Comparison of ENCODE assay signal across 20 cellular contexts in genomic region chr5:135124128-135124527, GRCh38.
DNase-seq lines count a peak whose midpoint lies in the region; ATAC-seq, FAIRE-seq and TF ChIP-seq lines count a peak whose summit lies in the region.
"Had no signal": no experiment of that assay in that cellular context is flagged by ENCODE, and none has a peak within 500 bp of the region (broad histone marks: within the 10 kb centered on the region; RNA-seq: fewer than 3 reads in every experiment).

No MANE protein-coding gene starts in this region.

- no peak overlapping the region for H3K4me2 ChIP-seq in SK-N-SH
- H3K4me2 ChIP-seq in K562 (ENCODE audit: insufficient read depth, low read length), result no peak overlapping the region
- H3K4me2 ChIP-seq: A549 had no signal

- DNase-seq in SK-N-SH (no peak), K562 (ENCODE audit: extremely low read depth in 1 of 4, low spot score in 3 of 4) (no peak), NCI-H82 (lab: John Stamatoyannopoulos, UW) (no peak)
- no peak for DNase-seq in natural killer cell treated with Interleukin-12 subunit alpha and Interleukin-12 subunit beta and Interleukin-15 and Interleukin-18, amount 100 ng/mL, for 72 hours (ENCODE audit: low spot score)
- DNase-seq: AML-193; Caco-2; CD4-positive, alpha-beta T cell; GF-D8; GOT3; H7; HFFc6 had no signal

- peaks cover 13% of the 10 kb centered on the region; the same call in 1 of the 2 replicates for H3K27me3 ChIP-seq in SK-N-SH (ENCODE audit: insufficient read depth)
- H3K27me3 ChIP-seq in K562 (ENCODE audit: control insufficient read depth in 2 of 2, insufficient read depth in 2 of 2, low read length in 2 of 2), result no peaks in the 10 kb centered on the region

- H2AFZ ChIP-seq in SK-N-SH (ENCODE audit: low read depth) (no peak overlapping the region), K562 (ENCODE audit: low read depth, low read length) (no peak overlapping the region)

- ATAC-seq in SK-N-SH treated with all-trans-retinoic acid at 6 μM for 48 hours (no peak), K562 (no peak), GM19452 (IDR thresholded peaks at IDR 0.05; ENCODE audit: unreplicated experiment) (no peak)
- no peak for ATAC-seq in natural killer cell treated with Interleukin-12 subunit alpha and Interleukin-12 subunit beta and Interleukin-15 and Interleukin-18, amount 100 ng/mL, for 72 hours
- ATAC-seq: A549, HCT116, HepG2 had no signal

- TF ChIP-seq RAD21 in SK-N-SH (IDR thresholded peaks at IDR 0.05; ENCODE audit: low read length) (no peak), K562 (CRISPR knock-in tag; conservative IDR thresholded peaks at IDR 0.05 in 1 of 2, IDR thresholded peaks at IDR 0.05 in 1 of 2) (no peak)

- H4K20me1 ChIP-seq in SK-N-SH (ENCODE audit: insufficient read depth), result no peaks in the 10 kb centered on the region
- no peaks in the 10 kb centered on the region for H4K20me1 ChIP-seq in K562 (replicated peaks; ENCODE audit: control insufficient read depth, insufficient read depth, low read length)

- intact Hi-C loops in K562 (cut with micrococcal nuclease), result no loop called here

- H3K27ac Mint-ChIP-seq in nephron, result peak overlapping the region; percentile 24 to 76 (median 67)
- no peak overlapping the region for H3K27ac Mint-ChIP-seq in natural killer cell treated with Interleukin-12 subunit alpha and Interleukin-12 subunit beta and Interleukin-15 and Interleukin-18, amount 100 ng/mL, for 72 hours
- H3K27ac Mint-ChIP-seq: CD4-positive, alpha-beta T cell; HFFc6 had no signal

- CTCF ChIA-PET in SK-N-SH (lab: Yijun Ruan, JAX), result no interaction called here
- CTCF ChIA-PET in K562 (lab: Yijun Ruan, JAX; ENCODE audit: low intra/inter-chr PET ratio), result no interaction called here

- peak overlapping the region in 1 of 2 experiments; percentile 11; a peak in 1 of 4 replicates for H3K27ac ChIP-seq in SK-N-SH (ENCODE audit: low read depth in 2 of 2, low read length in 1 of 2)
- no peak overlapping the region for H3K27ac ChIP-seq in K562 (ENCODE audit: extremely low read depth, low read depth, low read length)
- H3K27ac ChIP-seq: 22Rv1, C4-2B had no signal

- no peak for TF ChIP-seq EP300 in SK-N-SH (IDR thresholded peaks at IDR 0.05; ENCODE audit: borderline replicate concordance in 1 of 2, low read depth in 1 of 2, low read length in 1 of 2)
- TF ChIP-seq EP300 in K562 (IDR thresholded peaks at IDR 0.05; ENCODE audit: low read length), result no peak

- H3K9me3 Mint-ChIP-seq in nephron, result no peaks in the 10 kb centered on the region
- no peaks in the 10 kb centered on the region for H3K9me3 Mint-ChIP-seq in natural killer cell treated with Interleukin-12 subunit alpha and Interleukin-12 subunit beta and Interleukin-15 and Interleukin-18, amount 100 ng/mL, for 72 hours
- H3K9me3 Mint-ChIP-seq: CD4-positive, alpha-beta T cell; HFFc6 had no signal

- H3K79me2 ChIP-seq in SK-N-SH (ENCODE audit: insufficient read depth) (no peaks in the 10 kb centered on the region), K562 (ENCODE audit: control insufficient read depth, insufficient read depth, low read length) (no peaks in the 10 kb centered on the region)

- no peak overlapping the region for H3K4me3 Mint-ChIP-seq in nephron
- no peak overlapping the region for H3K4me3 Mint-ChIP-seq in natural killer cell treated with Interleukin-12 subunit alpha and Interleukin-12 subunit beta and Interleukin-15 and Interleukin-18, amount 100 ng/mL, for 72 hours
- H3K4me3 Mint-ChIP-seq: CD4-positive, alpha-beta T cell; HFFc6 had no signal

- H3K9me3 ChIP-seq in SK-N-SH (no peaks in the 10 kb centered on the region), K562 (replicated peaks; ENCODE audit: control insufficient read depth, insufficient read depth, low read depth, low read length) (no peaks in the 10 kb centered on the region)
- H3K9me3 ChIP-seq: A549, Caco-2 had no signal

- H3K4me1 ChIP-seq in SK-N-SH (ENCODE audit: control insufficient read depth in 1 of 2, insufficient read depth in 2 of 2, low read depth in 1 of 2, low read length in 1 of 2) (peaks cover 0 to 30% of the 10 kb centered on the region in 2 experiments; a peak in 2 of 4 replicates), K562 (replicated peaks in 1 of 2; ENCODE audit: control insufficient read depth in 2 of 2, insufficient read depth in 2 of 2, low read length in 2 of 2) (peaks cover 7 to 26% of the 10 kb centered on the region in 2 experiments; a peak in 4 of 5 replicates)

- peak; percentile 11 for FAIRE-seq in K562 (lab: Jason Lieb, UNC)
- FAIRE-seq: A549, D721Med, HepG2 had no signal

- no peak overlapping the region for H3K9ac ChIP-seq in SK-N-SH
- peak overlapping the region in 1 of 2 experiments; percentile 53; a peak in 1 of 4 replicates for H3K9ac ChIP-seq in K562 (ENCODE audit: insufficient read depth in 1 of 2, low read depth in 2 of 2, low read length in 2 of 2)

- H3K4me3 ChIP-seq in SK-N-SH (ENCODE audit: low read depth in 2 of 2, low read length in 1 of 2) (no peak overlapping the region), K562 (no peak overlapping the region)
- H3K4me3 ChIP-seq: A549 had no signal

- in situ Hi-C loops in K562 (cut with MboI), result no loop called here

- H3F3A ChIP-seq in SK-N-SH (replicated peaks; ENCODE audit: insufficient read depth), result no peaks in the 10 kb centered on the region

- H3K4me1 Mint-ChIP-seq in nephron, result peaks cover 24% of the 10 kb centered on the region
- H3K4me1 Mint-ChIP-seq in natural killer cell treated with Interleukin-12 subunit alpha and Interleukin-12 subunit beta and Interleukin-15 and Interleukin-18, amount 100 ng/mL, for 72 hours (ENCODE audit: low read depth in 2 of 2), result no peaks in the 10 kb centered on the region

- TF ChIP-seq POLR2A in K562 (conservative IDR thresholded peaks at IDR 0.05), result no peak

- TF ChIP-seq CTCF in SK-N-SH (IDR thresholded peaks at IDR 0.05), result no peak
- TF ChIP-seq CTCF in K562 (IDR thresholded peaks at IDR 0.05 in 2 of 3, conservative IDR thresholded peaks at IDR 0.05 in 1 of 3; ENCODE audit: insufficient read depth in 2 of 3, low read depth in 1 of 3, low read length in 3 of 3), result no peak
- no peak for TF ChIP-seq CTCF in nephron (IDR thresholded peaks at IDR 0.05; ENCODE audit: unreplicated experiment in 3 of 3)

- H3K9me1 ChIP-seq in K562 (ENCODE audit: control insufficient read depth, insufficient read depth, low read length), result no peaks in the 10 kb centered on the region

- H3K36me3 ChIP-seq in SK-N-SH (replicated peaks in 1 of 2; ENCODE audit: control insufficient read depth in 1 of 2, insufficient read depth in 2 of 2, low read length in 1 of 2) (no peaks in the 10 kb centered on the region), K562 (ENCODE audit: control insufficient read depth, insufficient read depth, low read length) (no peaks in the 10 kb centered on the region)

- POLR2A ChIA-PET in SK-N-SH (lab: Yijun Ruan, JAX), result interaction anchor here (2.1 kb wide), 1 partner anchor 10 kb away, joined by 4 read pairs; no protein-coding TSS in a partner anchor
- POLR2A ChIA-PET in K562 (lab: Yijun Ruan, JAX), result interaction anchor here (0.5 to 2.0 kb wide), 5 partner anchors 10 to 359 kb away, joined by 3 to 8 read pairs (median 5); no protein-coding TSS in a partner anchor

- no peaks in the 10 kb centered on the region for H3K36me3 Mint-ChIP-seq in nephron (ENCODE audit: low read depth)
- no peaks in the 10 kb centered on the region for H3K36me3 Mint-ChIP-seq in natural killer cell treated with Interleukin-12 subunit alpha and Interleukin-12 subunit beta and Interleukin-15 and Interleukin-18, amount 100 ng/mL, for 72 hours

- no peaks in the 10 kb centered on the region for H3K9me2 ChIP-seq in SK-N-SH

- 34% methylated on average over 4 of the region's 4 CpGs for WGBS in SK-N-SH (ENCODE audit: low lambda C conversion rate)
- 34% methylated on average over 4 of the region's 4 CpGs for WGBS in K562 (ENCODE audit: insufficient coverage, low coverage, missing lambda C conversion rate)

- no TSS peak for BruUV-seq in K562 (replicated peaks; lab: Mats Ljungman, UMichigan)

- peaks cover 14% of the 10 kb centered on the region for H3K27me3 Mint-ChIP-seq in nephron (ENCODE audit: low read depth)
- H3K27me3 Mint-ChIP-seq in natural killer cell treated with Interleukin-12 subunit alpha and Interleukin-12 subunit beta and Interleukin-15 and Interleukin-18, amount 100 ng/mL, for 72 hours, result peaks cover 2 to 7% of the 10 kb centered on the region in 2 donors
- H3K27me3 Mint-ChIP-seq: CD4-positive, alpha-beta T cell had no signal

TF ChIP-seq in SK-N-SH, 30 proteins besides CTCF, POLR2A, EP300 and RAD21:
- peak; percentile 65 for TF ChIP-seq GATA2 (CRISPR knock-in tag; IDR thresholded peaks at IDR 0.05)
- no peak for TF ChIP-seq RFX5 (IDR thresholded peaks at IDR 0.05; ENCODE audit: low read length)

TF ChIP-seq in SK-N-SH treated with all-trans-retinoic acid at 6 μM for 48 hours, 23 proteins besides CTCF, POLR2A, EP300 and RAD21 (continues in another document):
- no peak for TF ChIP-seq ZNF8 (CRISPR knock-in tag; IDR thresholded peaks at IDR 0.05)
- TF ChIP-seq RARB (CRISPR knock-in tag; IDR thresholded peaks at IDR 0.05), result no peak
- no peak for TF ChIP-seq ZC3H10 (CRISPR knock-in tag; IDR thresholded peaks at IDR 0.05)
- no peak for TF ChIP-seq ARNTL (CRISPR knock-in tag; IDR thresholded peaks at IDR 0.05; ENCODE audit: borderline replicate concordance, low read depth)
- TF ChIP-seq ZFP3 (CRISPR knock-in tag; IDR thresholded peaks at IDR 0.05), result no peak
- TF ChIP-seq GLIS3 (CRISPR knock-in tag; IDR thresholded peaks at IDR 0.05), result no peak

TF ChIP-seq in K562, 482 proteins besides CTCF, POLR2A, EP300 and RAD21 (continues in another document):
- TF ChIP-seq ZNF830 (CRISPR knock-in tag; IDR thresholded peaks at IDR 0.05), result no peak
- TF ChIP-seq PYGO2 (tag; IDR thresholded peaks at IDR 0.05), result no peak
- TF ChIP-seq ZNF436 (CRISPR knock-in tag; IDR thresholded peaks at IDR 0.05), result no peak

Comparison
In these comparisons a context has a peak if more than half of its experiments do, and no peak if none do; other contexts are left out.
1. H3K27ac Mint-ChIP-seq: peak in nephron (3 of 3); none in natural killer cell treated with Interleukin-12 subunit alpha and Interleukin-12 subunit beta and Interleukin-15 and Interleukin-18, amount 100 ng/mL, for 72 hours (0 of 2).
2. Of the 27 proteins assayed by ChIP-seq in both K562 and SK-N-SH: peak only in K562: none; only in SK-N-SH: GATA2; in both: none; in neither: 26.